In the genomic region with DNA sequence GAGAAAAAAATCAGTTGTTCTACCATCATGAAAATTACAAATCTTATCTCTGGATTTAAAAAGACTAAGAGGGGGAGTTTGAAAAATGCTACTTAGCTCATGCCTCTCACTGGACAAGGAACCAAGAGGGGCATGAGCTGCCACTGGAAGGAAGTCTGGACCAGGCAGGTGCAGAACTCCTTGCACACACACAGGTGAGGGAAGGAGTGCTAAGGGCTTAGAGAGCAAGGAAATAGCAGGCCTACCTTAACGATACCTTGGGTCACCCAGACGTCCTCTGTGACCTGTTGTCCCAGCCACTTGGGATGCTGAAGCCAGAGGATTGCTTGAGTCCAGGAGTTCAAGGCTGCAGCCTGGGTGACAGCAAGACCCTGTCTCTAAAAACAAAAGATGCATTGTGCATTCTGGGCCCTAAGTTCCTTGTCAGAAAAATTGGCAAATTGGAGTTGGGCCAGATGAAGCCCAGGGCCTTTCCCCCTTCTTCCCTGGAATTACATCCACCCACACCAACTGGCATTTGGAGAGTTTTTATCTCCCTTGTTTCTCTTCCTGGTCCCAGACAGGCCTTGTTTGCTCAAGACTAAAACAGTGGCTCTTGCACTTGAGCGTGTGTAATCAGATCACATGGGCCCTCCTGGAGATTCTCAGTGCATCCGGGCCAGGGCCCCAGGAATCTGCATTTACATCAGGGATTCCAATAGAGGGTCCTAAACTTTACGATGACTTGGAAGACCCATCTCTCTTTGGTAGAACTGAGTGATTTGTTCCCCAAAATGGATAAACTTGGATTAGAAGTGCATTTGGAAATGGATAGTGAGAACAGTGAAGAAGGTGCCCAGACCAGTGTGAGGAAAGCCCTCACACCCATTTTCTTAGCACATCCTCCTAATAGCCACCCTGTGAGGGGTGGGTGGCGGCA, we compare ENCODE assay signal across 8 cellular contexts. TPM values are rescaled to one million over a fixed set of nuclear protein-coding genes. Genes with fewer than 3 reads are reported as not detected.
DNase-seq lines count a peak whose midpoint lies in the region; ATAC-seq lines count a peak whose summit lies in the region.

No MANE protein-coding gene starts in this region.

- no peak for ATAC-seq in HG03378 (IDR thresholded peaks at IDR 0.05; ENCODE audit: unreplicated experiment)
- ATAC-seq in HG02970 (IDR thresholded peaks at IDR 0.05; ENCODE audit: low FRiP score, unreplicated experiment): no peak

- DNase-seq in GM03348 (ENCODE audit: low spot score): peak; percentile 57
- DNase-seq in NCI-H226: peak; percentile 42
- DNase-seq in caudate nucleus (lab: John Stamatoyannopoulos, UW): peak in 1 of 61 donors; percentile 47
- DNase-seq in mucosa of gallbladder (ENCODE audit: low spot score): peak; percentile 61
- DNase-seq in NCI-H446 (lab: John Stamatoyannopoulos, UW): no peak
- no peak for DNase-seq in GOT3 (lab: John Stamatoyannopoulos, UW)

- H3K27ac ChIP-seq in caudate nucleus (ENCODE audit: low read depth, low read length): peak overlapping the region; percentile 99

RNA-seq across cellular contexts. Expression of gene DDIT4, which starts 3.0 kb away (rescaled TPM):
- 191 TPM for total RNA-seq in mucosa of gallbladder

Comparison
In these comparisons a context has a peak if more than half of its experiments do, and no peak if none do; other contexts are left out.
1. DNase-seq: peak in GM03348 (single experiment), NCI-H226 (single experiment) and mucosa of gallbladder (single experiment); none in NCI-H446 (0 of 2) and GOT3 (single experiment).